In the genomic region with DNA sequence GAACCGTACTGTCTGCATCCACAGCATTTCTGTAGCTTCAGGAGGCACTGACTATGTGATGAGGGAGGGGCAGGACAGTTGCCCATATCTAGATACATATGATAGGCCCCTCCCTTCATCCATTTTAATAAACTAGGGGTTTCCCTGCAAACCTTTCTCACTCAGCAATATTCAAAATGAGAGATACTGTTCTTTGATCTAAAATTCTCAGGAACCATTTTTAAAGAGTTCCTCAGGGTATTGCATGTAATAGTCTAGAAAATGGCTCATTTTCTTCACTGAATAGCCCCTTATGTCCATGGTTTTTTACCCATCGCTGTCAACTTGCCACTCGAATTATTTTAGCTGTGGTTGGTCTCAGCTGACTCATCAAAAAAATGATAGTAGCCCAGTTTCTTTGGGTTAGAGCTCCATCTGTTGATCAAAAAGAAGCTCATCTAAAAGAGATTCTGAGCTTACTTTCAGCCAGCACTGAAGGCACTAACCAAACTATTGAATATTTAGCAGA, we compare ENCODE assay signal across 8 cellular contexts. TPM values are rescaled to one million over a fixed set of nuclear protein-coding genes. Genes with fewer than 3 reads are reported as not detected.
DNase-seq lines count a peak whose midpoint lies in the region; ATAC-seq, FAIRE-seq and TF ChIP-seq lines count a peak whose summit lies in the region.

No MANE protein-coding gene starts in this region.

- CTCF ChIA-PET in activated CD8-positive, alpha-beta T cell treated with anti-CD3 and anti-CD28 coated beads for 36 hours (lab: Charles Lee) = interaction anchor here (0.6 to 2.2 kb wide), 38 partner anchors 8 to 462 kb away, joined by 3 to 19 read pairs (median 5); partner anchors contain the start of gene DNAJB7

- WGBS in gastroesophageal sphincter (ENCODE audit: low coverage in 1 of 2), 2 donors = 10 to 29% methylated on average over 2 to 3 of the region's 3 CpGs
- WGBS in aorta, 2 donors = 43 to 48% methylated on average over 3 of the region's 3 CpGs

- peak; percentile 5 for FAIRE-seq in GM12891 (lab: Jason Lieb, UNC)

- H3K4me1 Mint-ChIP-seq in activated CD8-positive, alpha-beta T cell treated with anti-CD3 and anti-CD28 coated beads for 36 hours (ENCODE audit: low read depth) = peaks cover 10% of the 10 kb centered on the region

- no peaks in the 10 kb centered on the region for H3K27me3 Mint-ChIP-seq in activated CD8-positive, alpha-beta T cell treated with anti-CD3 and anti-CD28 coated beads for 36 hours

- no peak overlapping the region for H3K4me3 ChIP-seq in gastroesophageal sphincter
- H3K4me3 ChIP-seq in aorta (ENCODE audit: low read length in 2 of 2) = no peak overlapping the region

- H3K27me3 ChIP-seq in gastroesophageal sphincter = no peaks in the 10 kb centered on the region
- no peaks in the 10 kb centered on the region for H3K27me3 ChIP-seq in aorta (ENCODE audit: control insufficient read depth in 1 of 2, insufficient read depth in 2 of 2, low read length in 1 of 2)

- DNase-seq in Ammon's horn (ENCODE audit: low spot score) (peak; percentile 62), GM12891 (ENCODE audit: insufficient read length, low spot score) (peak; percentile 31), NCI-H2227 treated with DMSO at 0.1 percent for 48 hours (lab: John Stamatoyannopoulos, UW) (peak; percentile 54), sciatic nerve (ENCODE audit: low spot score) (no peak), aorta (no peak)
- peak; percentile 19 for DNase-seq in activated CD8-positive, alpha-beta T cell treated with anti-CD3 and anti-CD28 coated beads for 36 hours

- peak; percentile 91 for ATAC-seq in activated CD8-positive, alpha-beta T cell treated with anti-CD3 and anti-CD28 coated beads for 36 hours
- no peak for ATAC-seq in gastroesophageal sphincter
- peak; percentile 79 for ATAC-seq in sciatic nerve
- ATAC-seq in HG03520 (IDR thresholded peaks at IDR 0.05; ENCODE audit: unreplicated experiment) = no peak
- no peak for ATAC-seq in aorta (ENCODE audit: low FRiP score)

- peaks cover 0 to 24% of the 10 kb centered on the region in 2 donors for H3K36me3 ChIP-seq in gastroesophageal sphincter
- H3K36me3 ChIP-seq in aorta (ENCODE audit: control insufficient read depth in 1 of 2, insufficient read depth in 2 of 2, low read length in 1 of 2) = no peaks in the 10 kb centered on the region

- no peaks in the 10 kb centered on the region for H3K4me1 ChIP-seq in gastroesophageal sphincter
- H3K4me1 ChIP-seq in aorta (ENCODE audit: control insufficient read depth in 1 of 2, insufficient read depth in 2 of 2, low read length in 2 of 2) = no peaks in the 10 kb centered on the region

- TF ChIP-seq POLR2A in GM12891 (IDR thresholded peaks at IDR 0.05; ENCODE audit: low read depth, low read length) (no peak), gastroesophageal sphincter (IDR thresholded peaks at IDR 0.05) (no peak)

- H3K27ac Mint-ChIP-seq in activated CD8-positive, alpha-beta T cell treated with anti-CD3 and anti-CD28 coated beads for 36 hours = peak overlapping the region; percentile 80

- no peaks in the 10 kb centered on the region for H3K9me3 Mint-ChIP-seq in activated CD8-positive, alpha-beta T cell treated with anti-CD3 and anti-CD28 coated beads for 36 hours

- POLR2A ChIA-PET in activated CD8-positive, alpha-beta T cell treated with anti-CD3 and anti-CD28 coated beads for 36 hours (lab: Charles Lee) = interaction anchor here (0.9 to 1.8 kb wide), 4 partner anchors 15 to 216 kb away, joined by 3 to 6 read pairs (median 4); partner anchors contain the start of genes ST13 and XPNPEP3

- no peaks in the 10 kb centered on the region for H3K36me3 Mint-ChIP-seq in activated CD8-positive, alpha-beta T cell treated with anti-CD3 and anti-CD28 coated beads for 36 hours (ENCODE audit: low read depth)

- H3K9me3 ChIP-seq in gastroesophageal sphincter = no peaks in the 10 kb centered on the region
- no peaks in the 10 kb centered on the region for H3K9me3 ChIP-seq in aorta (ENCODE audit: control insufficient read depth, low read length)

- peak; percentile 75 for TF ChIP-seq CTCF in activated CD8-positive, alpha-beta T cell treated with anti-CD3 and anti-CD28 coated beads for 36 hours (IDR thresholded peaks at IDR 0.05)
- TF ChIP-seq CTCF in gastroesophageal sphincter (IDR thresholded peaks at IDR 0.05) = peak in 3 of 4 experiments; percentile 19 to 47 (median 27)

- no peak for TF ChIP-seq EP300 in gastroesophageal sphincter (IDR thresholded peaks at IDR 0.05)

- intact Hi-C loops in activated CD8-positive, alpha-beta T cell treated with anti-CD3 and anti-CD28 coated beads for 36 hours (cut with micrococcal nuclease) = no loop called here
- intact Hi-C loops in sciatic nerve (cut with DNase I) = no loop called here
- intact Hi-C loops in aorta (cut with DNase I) = no loop called here

- H3K27ac ChIP-seq in gastroesophageal sphincter = no peak overlapping the region
- H3K27ac ChIP-seq in aorta (ENCODE audit: low read depth in 1 of 2, low read length in 2 of 2) = no peak overlapping the region

- H3K4me3 Mint-ChIP-seq in activated CD8-positive, alpha-beta T cell treated with anti-CD3 and anti-CD28 coated beads for 36 hours = peak overlapping the region; percentile 43

TF ChIP-seq in GM12891, 5 proteins besides CTCF, POLR2A, EP300 and RAD21:
- TF ChIP-seq POLR2AphosphoS5 (IDR thresholded peaks at IDR 0.05; ENCODE audit: low read depth, low read length) (no peak), POU2F2 (IDR thresholded peaks at IDR 0.05; ENCODE audit: low read depth, low read length) (no peak), TAF1 (IDR thresholded peaks at IDR 0.05; ENCODE audit: low read depth, low read length) (no peak), SPI1 (IDR thresholded peaks at IDR 0.05; ENCODE audit: low read depth, low read length) (no peak)

RNA-seq across cellular contexts. Expression of gene DNAJB7, which starts 37.0 kb away (rescaled TPM):
- 0.08 TPM for polyA plus RNA-seq in GM12891 (2012; ENCODE audit: low read depth, missing spikeins)
- not detected for total RNA-seq in activated CD8-positive, alpha-beta T cell treated with anti-CD3 and anti-CD28 coated beads for 36 hours
- total RNA-seq in gastroesophageal sphincter (not detected), sciatic nerve (not detected), aorta (not detected)
- not detected for polyA plus RNA-seq in aorta

RNA-seq across cellular contexts. Expression of gene XPNPEP3, which starts 42.0 kb away (rescaled TPM):
- 4.0 TPM for polyA plus RNA-seq in GM12891 (2012; ENCODE audit: low read depth, missing spikeins)
- total RNA-seq in activated CD8-positive, alpha-beta T cell treated with anti-CD3 and anti-CD28 coated beads for 36 hours = 10 to 100 TPM; 24.4 to 25.5 TPM
- 10 to 100 TPM in 2 of 4 donors, 1 to 10 TPM in 2; 5.9 to 13.3 (median 10.4) TPM for total RNA-seq in gastroesophageal sphincter
- total RNA-seq in sciatic nerve = 19.2 TPM
- 10 to 100 TPM in 1 of 2 donors, 1 to 10 TPM in 1; 9.4 to 14.9 TPM for total RNA-seq in aorta
- 1 to 10 TPM in 1 of 2 donors, under 1 TPM in 1; 0.38 to 4.8 TPM for polyA plus RNA-seq in aorta

RNA-seq across cellular contexts. Expression of gene ST13, which starts 42.5 kb away (rescaled TPM):
- 273 TPM for polyA plus RNA-seq in GM12891 (2012; ENCODE audit: low read depth, missing spikeins)
- 100 to 1,000 TPM; 237 to 249 TPM for total RNA-seq in activated CD8-positive, alpha-beta T cell treated with anti-CD3 and anti-CD28 coated beads for 36 hours
- 100 to 1,000 TPM; 179 to 239 (median 211) TPM for total RNA-seq in gastroesophageal sphincter
- 238 TPM for total RNA-seq in sciatic nerve
- 100 to 1,000 TPM; 172 to 182 TPM for total RNA-seq in aorta
- polyA plus RNA-seq in aorta = 100 to 1,000 TPM; 117 to 177 TPM

RNA-seq across cellular contexts. Expression of gene RBX1, which starts 52.3 kb away (rescaled TPM):
- polyA plus RNA-seq in GM12891 (2012; ENCODE audit: low read depth, missing spikeins) = 162 TPM
- 10 to 100 TPM; 90.4 to 92.8 TPM for total RNA-seq in activated CD8-positive, alpha-beta T cell treated with anti-CD3 and anti-CD28 coated beads for 36 hours
- total RNA-seq in gastroesophageal sphincter (10 to 100 TPM; 21.6 to 52.4 (median 38.8) TPM), sciatic nerve (52.0 TPM), aorta (10 to 100 TPM; 36.2 to 40.8 TPM)
- 100 to 1,000 TPM in 1 of 2 donors, 10 to 100 TPM in 1; 59.5 to 102 TPM for polyA plus RNA-seq in aorta

Comparison
In these comparisons a context has a peak if more than half of its experiments do, and no peak if none do; other contexts are left out.
1. DNase-seq: peak in Ammon's horn (single experiment), GM12891 (single experiment), NCI-H2227 treated with DMSO at 0.1 percent for 48 hours (single experiment) and activated CD8-positive, alpha-beta T cell treated with anti-CD3 and anti-CD28 coated beads for 36 hours (single experiment); none in sciatic nerve (single experiment) and aorta (0 of 2).
2. ATAC-seq: peak in activated CD8-positive, alpha-beta T cell treated with anti-CD3 and anti-CD28 coated beads for 36 hours (single experiment) and sciatic nerve (single experiment); none in gastroesophageal sphincter (single experiment), HG03520 (single experiment) and aorta (single experiment).